18 cellular contexts compared by ENCODE assay signal in genomic region chr12:116416161-116416560, GRCh38.
"Had no signal": no experiment of that assay in that cellular context is flagged by ENCODE, and none has a peak within 500 bp of the region (broad histone marks: within the 10 kb centered on the region; RNA-seq: fewer than 3 reads in every experiment).

No MANE protein-coding gene starts in this region.

- H3K27me3 ChIP-seq: heart left ventricle, upper lobe of left lung had no signal

- DNase-seq: activated CD4-positive, alpha-beta memory T cell treated with anti-CD3 and anti-CD28 coated beads for 36 hours; activated gamma-delta T cell treated with Interleukin-2 at 50 U/mL for 16 hours; activated naive CD8-positive, alpha-beta T cell treated with anti-CD3 and anti-CD28 coated beads for 36 hours; activated T-cell treated with anti-CD3 and anti-CD28 coated beads, Interleukin-2, amount 50 U/mL, for 72 hours; effector CD4-positive, alpha-beta T cell; foreskin melanocyte; heart left ventricle; midbrain; naive B cell; nucleus accumbens; stimulated activated CD4-positive, alpha-beta T cell treated with anti-CD3 and anti-CD28 coated beads, Interleukin-12 subunit alpha, Interleukin-12 subunit beta, amount 100 ng/mL, for 4 hours; stimulated activated naive CD4-positive, alpha-beta T cell treated with Interleukin-2 at 50 U/mL for 16 hours; T-cell; T1000 had no signal

- H3K4me1 Mint-ChIP-seq: activated naive CD8-positive, alpha-beta T cell treated with anti-CD3 and anti-CD28 coated beads for 36 hours; T-cell had no signal

- H3K27me3 Mint-ChIP-seq: activated CD4-positive, alpha-beta memory T cell treated with anti-CD3 and anti-CD28 coated beads for 36 hours; activated naive CD8-positive, alpha-beta T cell treated with anti-CD3 and anti-CD28 coated beads for 36 hours; naive B cell; progenitor cell of endocrine pancreas; T-cell had no signal

- FAIRE-seq: colon had no signal

- ATAC-seq: activated T-cell treated with anti-CD3 and anti-CD28 coated beads, Interleukin-2, amount 50 U/mL, for 72 hours; heart left ventricle; sciatic nerve; T-cell had no signal

- H3K36me3 Mint-ChIP-seq: activated CD4-positive, alpha-beta memory T cell treated with anti-CD3 and anti-CD28 coated beads for 36 hours; activated naive CD8-positive, alpha-beta T cell treated with anti-CD3 and anti-CD28 coated beads for 36 hours; naive B cell; T-cell had no signal

- H3K27ac ChIP-seq: heart left ventricle, upper lobe of left lung had no signal

- H3K4me3 ChIP-seq: heart left ventricle, upper lobe of left lung had no signal

- H3K4me3 Mint-ChIP-seq: activated CD4-positive, alpha-beta memory T cell treated with anti-CD3 and anti-CD28 coated beads for 36 hours; activated naive CD8-positive, alpha-beta T cell treated with anti-CD3 and anti-CD28 coated beads for 36 hours; activated T-cell treated with anti-CD3 and anti-CD28 coated beads, Interleukin-2, amount 50 U/mL, for 72 hours; naive B cell; T-cell had no signal

- H3K36me3 ChIP-seq: heart left ventricle, upper lobe of left lung had no signal

- H3K9me3 Mint-ChIP-seq: activated CD4-positive, alpha-beta memory T cell treated with anti-CD3 and anti-CD28 coated beads for 36 hours; activated naive CD8-positive, alpha-beta T cell treated with anti-CD3 and anti-CD28 coated beads for 36 hours; activated T-cell treated with anti-CD3 and anti-CD28 coated beads, Interleukin-2, amount 50 U/mL, for 72 hours; naive B cell; T-cell had no signal

- H3K9me3 ChIP-seq: heart left ventricle, upper lobe of left lung had no signal

- H3K27ac Mint-ChIP-seq: activated CD4-positive, alpha-beta memory T cell treated with anti-CD3 and anti-CD28 coated beads for 36 hours; activated naive CD8-positive, alpha-beta T cell treated with anti-CD3 and anti-CD28 coated beads for 36 hours; activated T-cell treated with anti-CD3 and anti-CD28 coated beads, Interleukin-2, amount 50 U/mL, for 72 hours; naive B cell; progenitor cell of endocrine pancreas; T-cell had no signal
